8 cellular contexts compared by ENCODE assay signal in genomic region chr2:38666578-38666926, GRCh38. TPM values are rescaled to one million over a fixed set of nuclear protein-coding genes. Genes with fewer than 3 reads are reported as not detected.
DNase-seq lines count a peak whose midpoint lies in the region; ATAC-seq and TF ChIP-seq lines count a peak whose summit lies in the region.

No MANE protein-coding gene starts in this region.

- no peaks in the 10 kb centered on the region for H3K9me3 Mint-ChIP-seq in effector memory CD8-positive, alpha-beta T cell

- H3K79me2 ChIP-seq in OCI-LY7 (ENCODE audit: insufficient read depth, low read depth, low read length) = no peaks in the 10 kb centered on the region

- no peaks in the 10 kb centered on the region for H3K9me3 ChIP-seq in OCI-LY7 (ENCODE audit: low read length)

- POLR2A ChIA-PET in OCI-LY7 (lab: Charles Lee) = interaction anchor here (0.6 to 2.4 kb wide), 5 partner anchors 40 to 76 kb away, joined by 3 to 7 read pairs (median 6); no protein-coding TSS in a partner anchor

- H3K36me3 Mint-ChIP-seq in effector memory CD8-positive, alpha-beta T cell (ENCODE audit: insufficient read depth) = peaks cover 17% of the 10 kb centered on the region

- peak overlapping the region; percentile 65; the same call in 1 of the 2 replicates for H2AFZ ChIP-seq in OCI-LY7 (ENCODE audit: low read length)

- intact Hi-C loops in OCI-LY7 (cut with micrococcal nuclease; ENCODE audit: unreplicated experiment) = loop anchor here (1.0 kb wide), 1 partner anchor 63 kb away; no protein-coding TSS in a partner anchor

- H3K4me3 ChIP-seq in AG10803 (ENCODE audit: low read length) (peak overlapping the region; percentile 79), OCI-LY7 (ENCODE audit: low read depth, low read length, poor library complexity, severe bottlenecking) (peak overlapping the region; percentile 70)

- CTCF ChIA-PET in OCI-LY7 (lab: Charles Lee; ENCODE audit: unreplicated experiment) = no interaction called here

- H3K27me3 Mint-ChIP-seq in effector memory CD8-positive, alpha-beta T cell = no peaks in the 10 kb centered on the region

- peak; percentile 20 for ATAC-seq in GM21717 (IDR thresholded peaks at IDR 0.05; ENCODE audit: unreplicated experiment)
- ATAC-seq in effector memory CD8-positive, alpha-beta T cell (replicated peaks) = peak; percentile 35

- H3K27ac Mint-ChIP-seq in effector memory CD8-positive, alpha-beta T cell = peak overlapping the region; percentile 98 to 99

- H3K4me2 ChIP-seq in OCI-LY7 (ENCODE audit: low read length) = peak overlapping the region; percentile 69

- no peaks in the 10 kb centered on the region for H3K36me3 ChIP-seq in OCI-LY7 (ENCODE audit: insufficient read depth, low read length)

- H3K27ac ChIP-seq in OCI-LY7 (ENCODE audit: low read depth, low read length, poor library complexity, severe bottlenecking) = peak overlapping the region; percentile 5

- peak overlapping the region; percentile 82 to 88 for H3K4me3 Mint-ChIP-seq in effector memory CD8-positive, alpha-beta T cell

- no peak for TF ChIP-seq CTCF in AG10803 (conservative IDR thresholded peaks at IDR 0.05; ENCODE audit: low read length)
- no peak for TF ChIP-seq CTCF in OCI-LY7 (conservative IDR thresholded peaks at IDR 0.05; ENCODE audit: low read length)

- BruUV-seq in OCI-LY7 (replicated peaks; lab: Mats Ljungman, UMichigan) = no TSS peak

- peak; percentile 3 for DNase-seq in AG10803 (ENCODE audit: low read depth)
- DNase-seq in OCI-LY7 (ENCODE audit: low spot score) = peak; percentile 34
- DNase-seq in effector memory CD8-positive, alpha-beta T cell = no peak
- DNase-seq in mucosa of gallbladder (ENCODE audit: low spot score) = peak; percentile 61
- DNase-seq in C1 segment of cervical spinal cord (lab: John Stamatoyannopoulos, UW) = no peak
- DNase-seq in stimulated activated naive CD4-positive, alpha-beta T cell treated with Interleukin-2 at 50 U/mL for 16 hours (lab: John Stamatoyannopoulos, UW) = no peak
- no peak for DNase-seq in NCI-H1105 (lab: John Stamatoyannopoulos, UW)

- H3K4me1 ChIP-seq in OCI-LY7 (ENCODE audit: insufficient read depth, low read length, poor library complexity, severe bottlenecking) = peaks cover 8% of the 10 kb centered on the region

- H3K4me1 Mint-ChIP-seq in effector memory CD8-positive, alpha-beta T cell (ENCODE audit: low read depth in 2 of 2) = peaks cover 46 to 65% of the 10 kb centered on the region in 2 donors

- no peaks in the 10 kb centered on the region for H4K20me1 ChIP-seq in OCI-LY7 (ENCODE audit: insufficient read depth, low read length)

- no peaks in the 10 kb centered on the region for H3K9me2 ChIP-seq in OCI-LY7 (ENCODE audit: insufficient read depth, low read length)

RNA-seq across cellular contexts. Expression of gene GALM, which starts 0.6 kb away (rescaled TPM):
- 2.9 and 5.5 TPM in 2 replicates for total RNA-seq in OCI-LY7 (2014; rRNA removed; shearing (Covaris generic))
- total RNA-seq in OCI-LY7 (2022) (9.0 and 10.8 TPM in 2 replicates), mucosa of gallbladder (32.6 TPM)

Comparison
In these comparisons a context has a peak if more than half of its experiments do, and no peak if none do; other contexts are left out.
1. DNase-seq: peak in AG10803 (single experiment), OCI-LY7 (single experiment) and mucosa of gallbladder (single experiment); none in effector memory CD8-positive, alpha-beta T cell (0 of 3), C1 segment of cervical spinal cord (0 of 14), stimulated activated naive CD4-positive, alpha-beta T cell treated with Interleukin-2 at 50 U/mL for 16 hours (single experiment) and NCI-H1105 (single experiment).